Comparison of ENCODE assay signal across 14 cellular contexts in genomic region chr6:4664117-4664626, GRCh38.
DNase-seq lines count a peak whose midpoint lies in the region; ATAC-seq, FAIRE-seq and TF ChIP-seq lines count a peak whose summit lies in the region.
"Had no signal": no experiment of that assay in that cellular context is flagged by ENCODE, and none has a peak within 500 bp of the region (broad histone marks: within the 10 kb centered on the region; RNA-seq: fewer than 3 reads in every experiment).

No MANE protein-coding gene starts in this region.

- intact Hi-C loops in left colon (cut with DNase I, micrococcal nuclease) (no loop called here), kidney (cut with DNase I) (no loop called here)

- H3K36me3 ChIP-seq in GM23248 (ENCODE audit: low read depth) (no peaks in the 10 kb centered on the region), kidney (ENCODE audit: control insufficient read depth in 1 of 2, insufficient read depth in 2 of 2, low read length in 2 of 2) (no peaks in the 10 kb centered on the region)

- H3K4me2 ChIP-seq in GM23248 (ENCODE audit: unreplicated experiment), result peak overlapping the region; percentile 18

- H3K9ac ChIP-seq in GM23248 (peak overlapping the region; percentile 44), kidney (ENCODE audit: low read length in 2 of 2) (no peak overlapping the region)

- H3K27ac ChIP-seq in GM23248 (peak overlapping the region; percentile 62), substantia nigra (ENCODE audit: low read depth, low read length, poor library complexity, severe bottlenecking) (no peak overlapping the region), kidney (ENCODE audit: low read depth in 2 of 2, low read length in 2 of 2) (no peak overlapping the region)

- H3K9me3 ChIP-seq in GM23248 (ENCODE audit: low read depth), result no peaks in the 10 kb centered on the region
- no peaks in the 10 kb centered on the region for H3K9me3 ChIP-seq in kidney (ENCODE audit: control insufficient read depth in 1 of 2, low read length in 2 of 2)

- no peaks in the 10 kb centered on the region for H3K9me2 ChIP-seq in GM23248 (ENCODE audit: insufficient read depth)

- ATAC-seq in left colon (no peak), HG02623 (IDR thresholded peaks at IDR 0.05; ENCODE audit: unreplicated experiment) (no peak)
- ATAC-seq: esophagus mucosa had no signal

- no peak for FAIRE-seq in kidney (lab: Jason Lieb, UNC)

- H3F3A ChIP-seq in GM23248 (ENCODE audit: insufficient read depth), result peaks cover 7% of the 10 kb centered on the region; the same call in 1 of the 2 replicates

- no peaks in the 10 kb centered on the region for H3K27me3 ChIP-seq in GM23248 (replicated peaks; ENCODE audit: insufficient read depth)

- in situ Hi-C loops in GM23248 (cut with MboI), result no loop called here

- H4K20me1 ChIP-seq in GM23248 (ENCODE audit: insufficient read depth), result no peaks in the 10 kb centered on the region

- H3K4me3 ChIP-seq in GM23248 (no peak overlapping the region), choroid plexus epithelial cell (ENCODE audit: low read depth, low read length) (no peak overlapping the region), kidney (ENCODE audit: low read length in 2 of 2) (no peak overlapping the region)

- no peaks in the 10 kb centered on the region for H3K79me2 ChIP-seq in GM23248 (ENCODE audit: insufficient read depth)

- peak overlapping the region; percentile 69 for H2AFZ ChIP-seq in GM23248

- TF ChIP-seq CTCF in choroid plexus epithelial cell (conservative IDR thresholded peaks at IDR 0.05; ENCODE audit: low read depth, low read length), result no peak
- TF ChIP-seq CTCF in kidney (IDR thresholded peaks at IDR 0.05; ENCODE audit: borderline replicate concordance, extremely low read depth, insufficient read depth), result no peak

- 7 to 20% methylated on average over 7 of the region's 7 CpGs for WGBS in GM23248 (ENCODE audit: low coverage in 1 of 2, low lambda C conversion rate in 2 of 2, missing lambda C conversion rate in 2 of 2), 2 experiments

- peaks cover 11% of the 10 kb centered on the region for H3K4me1 ChIP-seq in GM23248 (ENCODE audit: insufficient read depth)
- no peaks in the 10 kb centered on the region for H3K4me1 ChIP-seq in kidney (ENCODE audit: control insufficient read depth in 1 of 2, insufficient read depth in 1 of 2, low read depth in 1 of 2, low read length in 2 of 2)

- DNase-seq in GM23248 (peak; percentile 95), choroid plexus epithelial cell (ENCODE audit: low read depth) (peak; percentile 82), left colon (peak; percentile 15 to 52), substantia nigra (lab: John Stamatoyannopoulos, UW) (peak in 41 of 49 donors; percentile 1 to 76 (median 37)), SHP77 treated with DMSO at 0.1 percent for 48 hours (lab: John Stamatoyannopoulos, UW) (no peak), kidney (no peak)
- no peak for DNase-seq in activated CD4-positive, CD25-positive, alpha-beta regulatory T cell treated with anti-CD3 and anti-CD28 coated beads, Interleukin-2, amount 50 U/mL, for 72 hours
- DNase-seq: activated B cell treated with CpG ODN at 0.5 μM for 24 hours, DMS79 treated with DMSO at 0.1 percent for 48 hours, naive B cell, NCI-H187 treated with DMSO at 0.1 percent for 48 hours, RPMI8226 had no signal

Comparison
In these comparisons a context has a peak if more than half of its experiments do, and no peak if none do; other contexts are left out.
1. DNase-seq: peak in GM23248 (single experiment), choroid plexus epithelial cell (single experiment), left colon (2 of 2) and substantia nigra (41 of 49); none in activated CD4-positive, CD25-positive, alpha-beta regulatory T cell treated with anti-CD3 and anti-CD28 coated beads, Interleukin-2, amount 50 U/mL, for 72 hours (single experiment), SHP77 treated with DMSO at 0.1 percent for 48 hours (single experiment) and kidney (single experiment).